In genomic region chr18:58609536-58609993, GRCh38 we compare ENCODE assay signal across 9 cellular contexts. TPM values are rescaled to one million over a fixed set of nuclear protein-coding genes. Genes with fewer than 3 reads are reported as not detected.
DNase-seq lines count a peak whose midpoint lies in the region; ATAC-seq and TF ChIP-seq lines count a peak whose summit lies in the region.
"Had no signal": no experiment of that assay in that cellular context is flagged by ENCODE, and none has a peak within 500 bp of the region (broad histone marks: within the 10 kb centered on the region; RNA-seq: fewer than 3 reads in every experiment).

No MANE protein-coding gene starts in this region.

- H3K27ac ChIP-seq in brain microvascular endothelial cell (no peak overlapping the region), sigmoid colon (no peak overlapping the region), Peyer's patch (no peak overlapping the region)

- H3K9me3 ChIP-seq in sigmoid colon: no peaks in the 10 kb centered on the region
- H3K9me3 ChIP-seq in Peyer's patch: no peaks in the 10 kb centered on the region

- DNase-seq in memory B cell (ENCODE audit: low spot score in 2 of 2) (peak in 1 of 2 donors; percentile 11), brain microvascular endothelial cell (no peak), sigmoid colon (no peak), Peyer's patch (no peak), ureter (ENCODE audit: low spot score) (no peak)

- ATAC-seq in GM18517 (IDR thresholded peaks at IDR 0.05; ENCODE audit: unreplicated experiment) (peak; percentile 65), GM21390 (IDR thresholded peaks at IDR 0.05; ENCODE audit: unreplicated experiment) (peak; percentile 70), HG03558 (IDR thresholded peaks at IDR 0.05; ENCODE audit: extremely low read depth, unreplicated experiment) (peak; percentile 72), memory B cell (ENCODE audit: low read depth) (peak; percentile 95)

- peaks cover 0 to 7% (median 4%) of the 10 kb centered on the region in 4 donors for H3K4me1 ChIP-seq in sigmoid colon
- H3K4me1 ChIP-seq in Peyer's patch: no peaks in the 10 kb centered on the region

- H3K36me3 ChIP-seq in brain microvascular endothelial cell (replicated peaks) (no peaks in the 10 kb centered on the region), sigmoid colon (no peaks in the 10 kb centered on the region), Peyer's patch (no peaks in the 10 kb centered on the region)

- H3K36me3 Mint-ChIP-seq in memory B cell: no peaks in the 10 kb centered on the region

- TF ChIP-seq CTCF in brain microvascular endothelial cell (IDR thresholded peaks at IDR 0.05; ENCODE audit: low read depth, low read length, missing control alignments) (no peak), sigmoid colon (IDR thresholded peaks at IDR 0.05) (no peak), Peyer's patch (IDR thresholded peaks at IDR 0.05) (no peak)

- no peak for TF ChIP-seq EP300 in sigmoid colon (IDR thresholded peaks at IDR 0.05)

- in situ Hi-C loops in brain microvascular endothelial cell (cut with HindIII; ENCODE audit: low pct_ligation_motif_present, low sequenced_read_pairs): no loop called here

- WGBS in sigmoid colon, 2 donors: 76 to 88% methylated on average over 6 of the region's 6 CpGs

- intact Hi-C loops in sigmoid colon (cut with DNase I): no loop called here

- H3K27me3 ChIP-seq in brain microvascular endothelial cell (replicated peaks) (no peaks in the 10 kb centered on the region), sigmoid colon (no peaks in the 10 kb centered on the region), Peyer's patch (no peaks in the 10 kb centered on the region)

- H3K4me3 ChIP-seq in brain microvascular endothelial cell (ENCODE audit: low read depth, low read length) (no peak overlapping the region), sigmoid colon (no peak overlapping the region), Peyer's patch (no peak overlapping the region)

- TF ChIP-seq POLR2A in sigmoid colon (IDR thresholded peaks at IDR 0.05) (no peak), Peyer's patch (IDR thresholded peaks at IDR 0.05) (no peak)

- H3K27ac Mint-ChIP-seq in memory B cell: peak overlapping the region; percentile 57

- H3K4me1 Mint-ChIP-seq in memory B cell: peaks cover 19% of the 10 kb centered on the region

- H3K4me3 Mint-ChIP-seq in memory B cell: peak overlapping the region; percentile 60

- no peaks in the 10 kb centered on the region for H3K27me3 Mint-ChIP-seq in memory B cell

- no peaks in the 10 kb centered on the region for H3K9me3 Mint-ChIP-seq in memory B cell

RNA-seq across cellular contexts. Expression of gene ALPK2, which starts 19.3 kb away (rescaled TPM):
- total RNA-seq in sigmoid colon (1 to 10 TPM in 1 of 4 donors, under 1 TPM in 2, not detected in 1; 0.36 to 2.0 (median 0.55) TPM), Peyer's patch (1 to 10 TPM in 1 of 4 donors, under 1 TPM in 3; 0.38 to 3.3 (median 0.53) TPM), ureter (0.16 TPM)
- 1 to 10 TPM in 1 of 3 donors, not detected in 2; 1.5 TPM for polyA plus RNA-seq in sigmoid colon
- polyA plus RNA-seq: neural cell had no signal
